ENCODE assay signal across 15 cellular contexts in the genomic region with DNA sequence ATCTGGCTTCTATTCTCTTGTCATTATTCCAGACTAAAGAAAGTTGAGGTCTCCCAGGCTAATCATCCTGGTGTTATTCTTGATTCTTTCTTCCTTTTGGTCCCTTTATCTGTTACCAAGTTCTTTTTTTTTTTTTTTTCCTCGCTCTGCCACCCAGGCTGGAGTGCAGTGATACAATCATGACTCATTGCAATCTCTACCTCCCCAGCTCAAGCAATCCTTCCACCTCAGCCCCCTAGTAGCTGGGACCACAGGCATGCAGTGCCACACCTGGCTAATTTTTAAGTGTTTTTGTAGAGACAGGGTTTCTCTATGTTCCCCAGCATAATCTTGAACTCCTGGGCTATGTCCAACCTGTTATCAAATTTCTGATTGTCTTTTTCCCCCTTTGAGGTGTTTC.
A peak's percentile ranks its signal among the peaks of the same experiment; 100 is the strongest.
DNase-seq lines count a peak whose midpoint lies in the region; ATAC-seq and TF ChIP-seq lines count a peak whose summit lies in the region.
"Had no signal": no experiment of that assay in that cellular context is flagged by ENCODE, and none has a peak within 500 bp of the region (broad histone marks: within the 10 kb centered on the region; RNA-seq: fewer than 3 reads in every experiment).

No MANE protein-coding gene starts in this region.

- ATAC-seq in HCT116: peak; percentile 98
- peak; percentile 86 for ATAC-seq in activated naive CD8-positive, alpha-beta T cell treated with anti-CD3 and anti-CD28 coated beads, Interleukin-2, amount 50 U/mL, for 24 hours
- ATAC-seq in HG02642 (IDR thresholded peaks at IDR 0.05; ENCODE audit: poor library complexity, unreplicated experiment): no peak

- TF ChIP-seq POLR2A in HCT116 (IDR thresholded peaks at IDR 0.05; ENCODE audit: borderline replicate concordance, extremely low read depth, insufficient read depth, insufficient read length): no peak

- no peaks in the 10 kb centered on the region for H3K27me3 Mint-ChIP-seq in activated naive CD8-positive, alpha-beta T cell treated with anti-CD3 and anti-CD28 coated beads, Interleukin-2, amount 50 U/mL, for 24 hours

- H3K9me3 Mint-ChIP-seq in activated naive CD8-positive, alpha-beta T cell treated with anti-CD3 and anti-CD28 coated beads, Interleukin-2, amount 50 U/mL, for 24 hours: no peaks in the 10 kb centered on the region

- H3K4me3 Mint-ChIP-seq in activated naive CD8-positive, alpha-beta T cell treated with anti-CD3 and anti-CD28 coated beads, Interleukin-2, amount 50 U/mL, for 24 hours: no peak overlapping the region

- 0 out of 2 replicates have a peak, but pooled peaks cover 3% of the 10 kb centered on the region for H4K20me1 ChIP-seq in HCT116 (ENCODE audit: insufficient read depth)

- H3K4me1 ChIP-seq in HCT116 (ENCODE audit: control insufficient read depth in 1 of 2, insufficient read depth in 2 of 2, low read length in 2 of 2): peaks cover 6 to 26% of the 10 kb centered on the region in 2 experiments
- H3K4me1 ChIP-seq: uterus had no signal

- peak overlapping the region; percentile 32; the same call in 1 of the 2 replicates for H3K27ac ChIP-seq in HCT116 (ENCODE audit: low read depth, low read length)
- H3K27ac ChIP-seq: RWPE1, uterus had no signal

- peak overlapping the region; percentile 66 for H3K4me2 ChIP-seq in HCT116 (ENCODE audit: low read length)

- H3K27me3 ChIP-seq in HCT116 (ENCODE audit: insufficient read depth, low read length): no peaks in the 10 kb centered on the region
- H3K27me3 ChIP-seq: BE2C, uterus had no signal

- CTCF ChIA-PET in HCT116 (lab: Charles Lee): no interaction called here

- no peak overlapping the region for H2AFZ ChIP-seq in HCT116 (ENCODE audit: low read depth, low read length, poor library complexity, severe bottlenecking)

- intact Hi-C loops in HCT116 (cut with micrococcal nuclease): no loop called here

- H3K36me3 ChIP-seq in HCT116 (ENCODE audit: control insufficient read depth in 1 of 2, insufficient read depth in 2 of 2, low read length in 2 of 2): no peaks in the 10 kb centered on the region
- H3K36me3 ChIP-seq: BE2C, uterus had no signal

- DNase-seq in AG09309 (ENCODE audit: low read depth): peak; percentile 8
- DNase-seq in HCT116 (ENCODE audit: low read depth, low spot score): peak; percentile 60
- DNase-seq in activated naive CD8-positive, alpha-beta T cell treated with anti-CD3 and anti-CD28 coated beads, Interleukin-2, amount 50 U/mL, for 24 hours: no peak
- DNase-seq in glomerular visceral epithelial cell (ENCODE audit: extremely low spot score): peak; percentile 90
- no peak for DNase-seq in activated CD8-positive, alpha-beta memory T cell treated with anti-CD3 and anti-CD28 coated beads, Interleukin-2, amount 50 U/mL, for 48 hours
- DNase-seq in stimulated activated CD4-positive, alpha-beta T cell treated with anti-CD3 and anti-CD28 coated beads, Interleukin-12 subunit alpha, Interleukin-12 subunit beta, amount 100 ng/mL, for 4 hours: no peak
- DNase-seq in NCI-H2081 (lab: John Stamatoyannopoulos, UW): no peak
- DNase-seq: activated CD8-positive, alpha-beta memory T cell treated with anti-CD3 and anti-CD28 coated beads for 24 hours; BE2C; kidney; NCI-H524 treated with DMSO at 0.1 percent for 48 hours; stimulated activated CD8-positive, alpha-beta memory T cell treated with anti-CD3 and anti-CD28 coated beads, Interleukin-4, amount 100 ng/mL, for 48 hours; uterus had no signal

- H3K4me1 Mint-ChIP-seq in activated naive CD8-positive, alpha-beta T cell treated with anti-CD3 and anti-CD28 coated beads, Interleukin-2, amount 50 U/mL, for 24 hours: peaks cover 30% of the 10 kb centered on the region

- no peaks in the 10 kb centered on the region for H3K79me2 ChIP-seq in HCT116 (ENCODE audit: insufficient read depth, low read length)

- no peaks in the 10 kb centered on the region for H3K9me2 ChIP-seq in HCT116 (ENCODE audit: insufficient read depth)

- TF ChIP-seq CTCF in AG09309 (IDR thresholded peaks at IDR 0.05; ENCODE audit: control insufficient read depth, insufficient read depth, low read depth, low read length, missing control alignments): no peak
- TF ChIP-seq CTCF in HCT116 (IDR thresholded peaks at IDR 0.05 in 2 of 3, conservative IDR thresholded peaks at IDR 0.05 in 1 of 3; ENCODE audit: borderline replicate concordance in 1 of 3, insufficient read depth in 1 of 3, low read depth in 2 of 3, low read length in 2 of 3): no peak

- H3K4me3 ChIP-seq in AG09309 (ENCODE audit: control insufficient read depth, low read depth, low read length) (no peak overlapping the region), HCT116 (replicated peaks in 1 of 2; ENCODE audit: low read depth in 1 of 2, low read length in 2 of 2) (no peak overlapping the region)
- H3K4me3 ChIP-seq: uterus had no signal

- peak overlapping the region; percentile 23 for H3K27ac Mint-ChIP-seq in activated naive CD8-positive, alpha-beta T cell treated with anti-CD3 and anti-CD28 coated beads, Interleukin-2, amount 50 U/mL, for 24 hours

- 0 out of 2 replicates have a peak, but pooled peaks have one; percentile 18 for TF ChIP-seq RAD21 in HCT116 (IDR thresholded peaks at IDR 0.05; ENCODE audit: low read depth)

- BruUV-seq in HCT116 (replicated peaks; lab: Mats Ljungman, UMichigan): no TSS peak

- H3K36me3 Mint-ChIP-seq in activated naive CD8-positive, alpha-beta T cell treated with anti-CD3 and anti-CD28 coated beads, Interleukin-2, amount 50 U/mL, for 24 hours (ENCODE audit: low read depth): peaks cover 48% of the 10 kb centered on the region

- H3K9me3 ChIP-seq in HCT116 (ENCODE audit: control insufficient read depth in 1 of 2, insufficient read depth in 1 of 2, low read depth in 1 of 2, low read length in 2 of 2): no peaks in the 10 kb centered on the region
- H3K9me3 ChIP-seq: BE2C, uterus had no signal

- POLR2A ChIA-PET in HCT116 (lab: Charles Lee): no interaction called here

- RAD21 ChIA-PET in HCT116 (lab: Charles Lee; ENCODE audit: low non-redundant PET in 1 of 2, low total read pairs in 2 of 2, uncharacterized antibody in 2 of 2, unreplicated experiment in 2 of 2): interaction anchor here in 1 of 2 experiments (0.7 kb wide), 1 partner anchor 18 kb away, joined by 3 read pairs; no protein-coding TSS in a partner anchor

- H3K9ac ChIP-seq in HCT116 (ENCODE audit: low read length): 0 out of 2 replicates have a peak overlapping the region, but pooled peaks have one; percentile 29

TF ChIP-seq in HCT116, 20 proteins besides CTCF, POLR2A, EP300 and RAD21:
- TF ChIP-seq JUND (IDR thresholded peaks at IDR 0.05) (peak; percentile 67), FOSL1 (IDR thresholded peaks at IDR 0.05; ENCODE audit: low read depth) (peak; percentile 82), CBX3 (IDR thresholded peaks at IDR 0.05; ENCODE audit: low read depth) (peak; percentile 48; the same call in 1 of the 2 replicates), SP1 (IDR thresholded peaks at IDR 0.05; ENCODE audit: low read depth) (peak; percentile 43), EGR1 (IDR thresholded peaks at IDR 0.05; ENCODE audit: low read depth) (no peak), ZFX (IDR thresholded peaks at IDR 0.05) (no peak)
TF ChIP-seq in HCT116: peak in this region for 4.

Comparison
In these comparisons a context has a peak if more than half of its experiments do, and no peak if none do; other contexts are left out.
1. DNase-seq: peak in AG09309 (single experiment), HCT116 (single experiment) and glomerular visceral epithelial cell (single experiment); none in activated naive CD8-positive, alpha-beta T cell treated with anti-CD3 and anti-CD28 coated beads, Interleukin-2, amount 50 U/mL, for 24 hours (single experiment), activated CD8-positive, alpha-beta memory T cell treated with anti-CD3 and anti-CD28 coated beads, Interleukin-2, amount 50 U/mL, for 48 hours (single experiment), stimulated activated CD4-positive, alpha-beta T cell treated with anti-CD3 and anti-CD28 coated beads, Interleukin-12 subunit alpha, Interleukin-12 subunit beta, amount 100 ng/mL, for 4 hours (single experiment) and NCI-H2081 (0 of 2).